Comparison of ENCODE assay signal across 18 cellular contexts in genomic region chr4:185833055-185833598, GRCh38. TPM values are rescaled to one million over a fixed set of nuclear protein-coding genes. Genes with fewer than 3 reads are reported as not detected.
DNase-seq lines count a peak whose midpoint lies in the region; ATAC-seq and TF ChIP-seq lines count a peak whose summit lies in the region.
"Had no signal": no experiment of that assay in that cellular context is flagged by ENCODE, and none has a peak within 500 bp of the region (broad histone marks: within the 10 kb centered on the region; RNA-seq: fewer than 3 reads in every experiment).

No MANE protein-coding gene starts in this region.

- H3K9me3 ChIP-seq in esophagus muscularis mucosa (no peaks in the 10 kb centered on the region), mesodermal cell (ENCODE audit: control insufficient read depth, low read length) (no peaks in the 10 kb centered on the region), trophoblast cell (ENCODE audit: insufficient read depth, low read depth, low read length) (no peaks in the 10 kb centered on the region)

- ATAC-seq in WTC11 (no peak), HG02852 (IDR thresholded peaks at IDR 0.05; ENCODE audit: unreplicated experiment) (no peak)
- ATAC-seq: effector memory CD8-positive, alpha-beta T cell had no signal

- H2AK5ac ChIP-seq in trophoblast cell (ENCODE audit: low read length): no peak overlapping the region

- no peak overlapping the region for H3K9ac ChIP-seq in trophoblast cell (ENCODE audit: low read length)
- H3K9ac ChIP-seq: GM23248 had no signal

- peaks cover 30% of the 10 kb centered on the region for H3K4me1 Mint-ChIP-seq in WTC11
- H3K4me1 Mint-ChIP-seq: memory B cell had no signal

- H3K23ac ChIP-seq in trophoblast cell (ENCODE audit: low read length): no peak overlapping the region

- no peak overlapping the region for H4K12ac ChIP-seq in trophoblast cell (ENCODE audit: low read depth, low read length)

- H3K27ac ChIP-seq in esophagus muscularis mucosa (replicated peaks in 1 of 4): no peak overlapping the region
- peak overlapping the region; percentile 48 for H3K27ac ChIP-seq in mesodermal cell (ENCODE audit: low read depth, low read length, severe bottlenecking)
- no peak overlapping the region for H3K27ac ChIP-seq in trophoblast cell (ENCODE audit: low read depth, low read length)
- H3K27ac ChIP-seq: GM23248 had no signal

- H3K4ac ChIP-seq in trophoblast cell (ENCODE audit: low read depth, low read length): no peak overlapping the region

- H3K79me2 ChIP-seq in trophoblast cell (ENCODE audit: control insufficient read depth, insufficient read depth, low read length, poor library complexity): peaks cover under 1% of the 10 kb centered on the region

- H3K36me3 ChIP-seq in esophagus muscularis mucosa (no peaks in the 10 kb centered on the region), mesodermal cell (ENCODE audit: control insufficient read depth, insufficient read depth, low read length) (no peaks in the 10 kb centered on the region), trophoblast cell (ENCODE audit: control insufficient read depth in 1 of 2, insufficient read depth in 2 of 2, low read length in 2 of 2) (no peaks in the 10 kb centered on the region)

- no peak overlapping the region for H3K14ac ChIP-seq in trophoblast cell (ENCODE audit: low read length)

- intact Hi-C loops in esophagus muscularis mucosa (cut with DNase I): no loop called here

- no peaks in the 10 kb centered on the region for H3K27me3 ChIP-seq in esophagus muscularis mucosa
- H3K27me3 ChIP-seq in trophoblast cell (ENCODE audit: insufficient read depth, low read length): no peaks in the 10 kb centered on the region

- no peak overlapping the region for H2AFZ ChIP-seq in trophoblast cell (ENCODE audit: insufficient read depth, low read length, poor library complexity)
- H2AFZ ChIP-seq: GM23248 had no signal

- no peak overlapping the region for H3K4me3 Mint-ChIP-seq in WTC11
- H3K4me3 Mint-ChIP-seq: effector memory CD8-positive, alpha-beta T cell; memory B cell had no signal

- H2BK120ac ChIP-seq in trophoblast cell (ENCODE audit: insufficient read depth, low read length, poor library complexity): no peak overlapping the region

- no peak for TF ChIP-seq EP300 in esophagus muscularis mucosa (IDR thresholded peaks at IDR 0.05)

- H3K27ac Mint-ChIP-seq in WTC11: no peak overlapping the region
- H3K27ac Mint-ChIP-seq: effector memory CD8-positive, alpha-beta T cell; memory B cell had no signal

- no peak for TF ChIP-seq POLR2A in esophagus muscularis mucosa (IDR thresholded peaks at IDR 0.05; ENCODE audit: low read depth)

- H3K4me1 ChIP-seq in esophagus muscularis mucosa (peaks cover 12 to 21% (median 16%) of the 10 kb centered on the region in 4 donors), mesodermal cell (ENCODE audit: control insufficient read depth, insufficient read depth, low read length, poor library complexity, severe bottlenecking) (peaks cover 29% of the 10 kb centered on the region), trophoblast cell (ENCODE audit: control insufficient read depth in 1 of 2, insufficient read depth in 2 of 2, low read length in 2 of 2) (peaks cover 2 to 5% of the 10 kb centered on the region in 2 experiments)

- H3K18ac ChIP-seq in trophoblast cell (ENCODE audit: low read length): no peak overlapping the region

- H2BK12ac ChIP-seq in trophoblast cell (ENCODE audit: low read length): no peak overlapping the region

- peak; percentile 47 for DNase-seq in Caki2 (ENCODE audit: low read depth)
- DNase-seq in LHCN-M2 (ENCODE audit: low read depth): peak; percentile 64
- peak; percentile 10 for DNase-seq in esophagus muscularis mucosa (ENCODE audit: extremely low spot score)
- no peak for DNase-seq in trophoblast cell
- no peak for DNase-seq in WTC11 (ENCODE audit: low spot score)
- DNase-seq in DMS153 (lab: John Stamatoyannopoulos, UW): no peak
- DNase-seq: activated CD4-positive, alpha-beta T cell treated with anti-CD3 and anti-CD28 coated beads for 4 hours; activated T-cell treated with anti-CD3 and anti-CD28 coated beads, Interleukin-2, amount 50 U/mL, for 1 hour; amniotic stem cell; DMS79 treated with DMSO at 0.1 percent for 48 hours; effector memory CD8-positive, alpha-beta T cell; GM23248; OCI-M1; stimulated activated CD4-positive, alpha-beta T cell treated with anti-CD3 and anti-CD28 coated beads, Interleukin-1b, Interleukin-23, amount 100 ng/mL, for 48 hours; T-helper 1 cell had no signal

- CTCF ChIA-PET in WTC11 (lab: Charles Lee): no interaction called here

- peaks cover 5% of the 10 kb centered on the region; the same call in 1 of the 2 replicates for H3K36me3 Mint-ChIP-seq in WTC11
- H3K36me3 Mint-ChIP-seq: memory B cell had no signal

- no peak overlapping the region for H4K8ac ChIP-seq in trophoblast cell (ENCODE audit: low read depth, low read length)

- in situ Hi-C loops in Caki2 (cut with HindIII; ENCODE audit: low pct_unique_long_range_greater_than_20kb, low sequenced_read_pairs): no loop called here

- POLR2A ChIA-PET in WTC11 (lab: Charles Lee): no interaction called here

- peaks cover 3% of the 10 kb centered on the region; the same call in 1 of the 2 replicates for H3K27me3 Mint-ChIP-seq in WTC11 (ENCODE audit: low read depth)

- H3K9me3 Mint-ChIP-seq in WTC11: peaks cover 8% of the 10 kb centered on the region
- H3K9me3 Mint-ChIP-seq: effector memory CD8-positive, alpha-beta T cell; memory B cell had no signal

- H4K91ac ChIP-seq in trophoblast cell (ENCODE audit: low read depth, low read length): no peak overlapping the region

- H3K79me1 ChIP-seq in trophoblast cell (ENCODE audit: low read length): peaks cover 6% of the 10 kb centered on the region

- H2BK5ac ChIP-seq in trophoblast cell (ENCODE audit: low read depth, low read length, poor library complexity): no peak overlapping the region

- H3K4me3 ChIP-seq in esophagus muscularis mucosa: no peak overlapping the region
- H3K4me3 ChIP-seq in mesodermal cell (ENCODE audit: extremely low read depth, insufficient read depth, low read length, poor library complexity, severe bottlenecking): no peak overlapping the region
- no peak overlapping the region for H3K4me3 ChIP-seq in trophoblast cell (ENCODE audit: low read depth, low read length)
- H3K4me3 ChIP-seq: GM23248 had no signal

- no peak for TF ChIP-seq CTCF in esophagus muscularis mucosa (IDR thresholded peaks at IDR 0.05)
- no peak for TF ChIP-seq CTCF in WTC11 (IDR thresholded peaks at IDR 0.05)

- no peak overlapping the region for H3K4me2 ChIP-seq in trophoblast cell (ENCODE audit: low read length)

TF ChIP-seq in WTC11, 78 proteins besides CTCF, POLR2A, EP300 and RAD21 (continues in another document):
- TF ChIP-seq PREB (CRISPR knock-in tag; IDR thresholded peaks at IDR 0.05; ENCODE audit: borderline replicate concordance): no peak
- no peak for TF ChIP-seq USF2 (CRISPR knock-in tag; IDR thresholded peaks at IDR 0.05)
- no peak for TF ChIP-seq ZNF219 (CRISPR knock-in tag; IDR thresholded peaks at IDR 0.05; ENCODE audit: borderline replicate concordance)
- TF ChIP-seq ZBTB21 (CRISPR knock-in tag; IDR thresholded peaks at IDR 0.05; ENCODE audit: borderline replicate concordance): no peak
- TF ChIP-seq GRHL2 (CRISPR knock-in tag; IDR thresholded peaks at IDR 0.05; ENCODE audit: insufficient replicate concordance, severe bottlenecking): no peak
- no peak for TF ChIP-seq ZNF396 (CRISPR knock-in tag; IDR thresholded peaks at IDR 0.05; ENCODE audit: borderline replicate concordance)
- TF ChIP-seq ZNF232 (CRISPR knock-in tag; IDR thresholded peaks at IDR 0.05): no peak
- no peak for TF ChIP-seq E2F4 (CRISPR knock-in tag; IDR thresholded peaks at IDR 0.05; ENCODE audit: borderline replicate concordance, low read depth)

RNA-seq across cellular contexts. Expression of gene SORBS2, which starts 21.1 kb away (rescaled TPM):
- 12.8 and 17.3 TPM in 2 replicates for total RNA-seq in Caki2 (2014; rRNA removed; shearing (Covaris generic); ENCODE audit: low replicate concordance)
- total RNA-seq in LHCN-M2 (2014; rRNA removed) (1.5 and 4.2 TPM in 2 replicates), esophagus muscularis mucosa (1,000 to 10,000 TPM in 3 of 4 donors, 100 to 1,000 TPM in 1; 821 to 1,626 (median 1,353) TPM), WTC11 (2021) (29.5 to 44.5 TPM (median 31.4 TPM) in 3 replicates)
- 7.9 TPM for polyA plus RNA-seq in LHCN-M2 (2012)
- polyA plus RNA-seq in mesodermal cell (2013, experiment 1 of 2): 30.0 TPM
- polyA plus RNA-seq in mesodermal cell (2013, experiment 2 of 2): 20.3 TPM
- polyA plus RNA-seq in trophoblast cell (2013): 4.9 and 7.0 TPM in 2 replicates

Comparison
In these comparisons a context has a peak if more than half of its experiments do, and no peak if none do; other contexts are left out.
1. DNase-seq: peak in Caki2 (single experiment), LHCN-M2 (single experiment) and esophagus muscularis mucosa (single experiment); none in trophoblast cell (0 of 2), WTC11 (single experiment) and DMS153 (single experiment).
2. RNA of gene SORBS2, which starts 21.1 kb away (total RNA-seq): 821 to 1,626 TPM in esophagus muscularis mucosa; 29.5 to 44.5 TPM in WTC11, 12.8 to 17.3 TPM in Caki2 and 1.5 to 4.2 TPM in LHCN-M2; every median in the first group is over 10 times any median in the second.